In the genomic region with DNA sequence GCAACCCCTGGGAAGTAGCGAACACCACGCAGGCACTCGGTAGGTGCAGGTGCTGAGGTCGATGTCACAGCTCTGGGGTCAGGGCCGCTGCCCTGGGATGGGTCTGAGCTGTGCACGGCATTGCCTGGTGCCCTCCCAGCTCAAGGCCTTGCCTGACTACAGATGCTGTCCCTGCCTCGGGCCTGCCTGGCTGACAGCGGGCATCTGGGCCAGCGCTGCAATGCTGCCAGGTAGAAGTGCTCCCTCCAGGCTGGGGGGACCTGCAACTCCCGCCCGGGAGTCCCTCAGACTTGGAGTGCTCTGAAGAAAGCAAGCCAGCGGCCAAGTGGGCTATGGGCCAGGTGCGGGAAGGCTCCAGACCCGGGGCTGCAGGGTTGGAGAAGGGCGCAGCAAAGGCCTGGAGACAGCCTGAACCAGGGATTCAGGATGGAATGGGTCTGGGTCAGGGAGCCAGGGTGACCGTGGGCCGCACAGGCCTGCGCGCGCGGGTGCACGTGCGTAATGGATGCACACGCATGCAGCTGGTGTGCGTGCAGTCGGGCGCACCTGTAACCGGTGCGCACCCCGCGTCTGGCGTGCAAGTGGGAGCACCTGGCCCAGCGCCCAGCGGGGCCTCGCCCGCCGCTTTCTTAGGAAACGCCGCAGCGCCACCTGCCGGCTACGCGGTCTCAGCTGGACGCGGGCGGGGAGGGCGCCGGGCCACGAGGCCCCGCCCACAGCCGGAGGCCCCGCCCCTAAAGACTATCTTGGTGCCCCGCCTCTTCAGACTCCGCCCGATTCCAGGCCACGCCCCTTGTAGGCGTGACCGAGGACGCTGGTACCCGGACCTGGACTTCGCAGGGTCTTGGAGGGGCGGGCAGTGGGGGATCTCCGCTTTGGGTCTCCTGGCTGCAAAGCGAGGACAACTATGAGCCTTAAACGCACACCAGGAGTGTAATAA, we compare ENCODE assay signal across 8 cellular contexts. TPM values are rescaled to one million over a fixed set of nuclear protein-coding genes. Genes with fewer than 3 reads are reported as not detected.
A peak's percentile ranks its signal among the peaks of the same experiment; 100 is the strongest.
DNase-seq lines count a peak whose midpoint lies in the region; ATAC-seq and TF ChIP-seq lines count a peak whose summit lies in the region.

No MANE protein-coding gene starts in this region.

- H3K27me3 Mint-ChIP-seq in activated naive CD8-positive, alpha-beta T cell treated with anti-CD3 and anti-CD28 coated beads, Interleukin-2, amount 50 U/mL, for 24 hours = peaks cover 11% of the 10 kb centered on the region

- no peaks in the 10 kb centered on the region for H3K9me3 Mint-ChIP-seq in activated naive CD8-positive, alpha-beta T cell treated with anti-CD3 and anti-CD28 coated beads, Interleukin-2, amount 50 U/mL, for 24 hours

- ATAC-seq in activated naive CD8-positive, alpha-beta T cell treated with anti-CD3 and anti-CD28 coated beads, Interleukin-2, amount 50 U/mL, for 24 hours = peak; percentile 57
- ATAC-seq in heart left ventricle (peak; percentile 78 to 95 (median 90)), aorta (ENCODE audit: low FRiP score) (peak; percentile 74)

- H3K4me3 Mint-ChIP-seq in activated naive CD8-positive, alpha-beta T cell treated with anti-CD3 and anti-CD28 coated beads, Interleukin-2, amount 50 U/mL, for 24 hours = no peak overlapping the region

- H3K4me1 ChIP-seq in heart left ventricle (peaks cover 0 to 11% (median 5%) of the 10 kb centered on the region in 12 donors), aorta (ENCODE audit: control insufficient read depth in 1 of 2, insufficient read depth in 2 of 2, low read length in 2 of 2) (no peaks in the 10 kb centered on the region)

- 8 to 19% (median 14%) methylated on average over 28 to 65 of the region's 65 CpGs for WGBS in heart left ventricle, 4 donors
- 11 to 12% methylated on average over 65 of the region's 65 CpGs for WGBS in aorta, 2 donors

- H3K4me3 ChIP-seq in heart left ventricle (peak overlapping the region in 2 of 12 donors; percentile 10 to 12), aorta (ENCODE audit: low read length in 2 of 2) (no peak overlapping the region)

- H3K27me3 ChIP-seq in heart left ventricle (peaks cover 10 to 53% (median 28%) of the 10 kb centered on the region in 9 donors), aorta (ENCODE audit: control insufficient read depth in 1 of 2, insufficient read depth in 2 of 2, low read length in 1 of 2) (peaks cover 0 to 3% of the 10 kb centered on the region in 2 donors)

- H3K36me3 Mint-ChIP-seq in activated naive CD8-positive, alpha-beta T cell treated with anti-CD3 and anti-CD28 coated beads, Interleukin-2, amount 50 U/mL, for 24 hours (ENCODE audit: low read depth) = no peaks in the 10 kb centered on the region

- H3K4me1 Mint-ChIP-seq in activated naive CD8-positive, alpha-beta T cell treated with anti-CD3 and anti-CD28 coated beads, Interleukin-2, amount 50 U/mL, for 24 hours = peaks cover 14% of the 10 kb centered on the region

- peak; percentile 57 to 86 (median 72) for TF ChIP-seq CTCF in heart left ventricle (IDR thresholded peaks at IDR 0.05)

- no peak overlapping the region for H3K27ac Mint-ChIP-seq in activated naive CD8-positive, alpha-beta T cell treated with anti-CD3 and anti-CD28 coated beads, Interleukin-2, amount 50 U/mL, for 24 hours

- TF ChIP-seq POLR2A in heart left ventricle (IDR thresholded peaks at IDR 0.05) = no peak

- H3K9me3 ChIP-seq in heart left ventricle (no peaks in the 10 kb centered on the region), aorta (ENCODE audit: control insufficient read depth, low read length) (no peaks in the 10 kb centered on the region)

- DNase-seq in COLO829 (ENCODE audit: low spot score) = peak; percentile 100
- peak; percentile 85 for DNase-seq in H4 (ENCODE audit: low spot score)
- DNase-seq in NCI-H146 treated with DMSO at 0.1 percent for 48 hours (lab: John Stamatoyannopoulos, UW; ENCODE audit: unreplicated experiment) = peak; percentile 60
- peak; percentile 79 to 89 (median 87) for DNase-seq in T-helper 1 cell
- DNase-seq in activated naive CD8-positive, alpha-beta T cell treated with anti-CD3 and anti-CD28 coated beads, Interleukin-2, amount 50 U/mL, for 24 hours = peak; percentile 96
- peak; percentile 59 to 88 (median 75) for DNase-seq in heart left ventricle
- DNase-seq in pulmonary artery endothelial cell (ENCODE audit: low read depth, low spot score) = peak; percentile 51
- DNase-seq in aorta = peak; percentile 87 to 94

- intact Hi-C loops in heart left ventricle (cut with DNase I) = loop anchor here in 5 of 10 donors (5.0 kb wide), 2 partner anchors 185 to 190 kb away; no protein-coding TSS in a partner anchor
- intact Hi-C loops in aorta (cut with DNase I) = loop anchor here in 1 of 2 donors (5.0 kb wide), 1 partner anchor 220 kb away; no protein-coding TSS in a partner anchor

- H3K27ac ChIP-seq in heart left ventricle = no peak overlapping the region
- no peak overlapping the region for H3K27ac ChIP-seq in aorta (ENCODE audit: low read depth in 1 of 2, low read length in 2 of 2)

- no peaks in the 10 kb centered on the region for H3K36me3 ChIP-seq in heart left ventricle
- H3K36me3 ChIP-seq in aorta (ENCODE audit: control insufficient read depth in 1 of 2, insufficient read depth in 2 of 2, low read length in 1 of 2) = no peaks in the 10 kb centered on the region

RNA-seq across cellular contexts. Expression of a gene that starts 46.7 kb away (rescaled TPM):
- 9.8 and 13.4 TPM in 2 replicates for total RNA-seq in H4 (2014; rRNA removed; shearing (Covaris generic))
- 10 to 100 TPM in 2 of 9 donors, 1 to 10 TPM in 7; 2.5 to 18.3 (median 7.3) TPM for total RNA-seq in heart left ventricle
- 10 to 100 TPM; 10.9 to 12.6 TPM for polyA plus RNA-seq in heart left ventricle
- 11.0 and 12.9 TPM in 2 replicates for total RNA-seq in pulmonary artery endothelial cell
- total RNA-seq in aorta = 10 to 100 TPM; 41.7 to 70.3 TPM
- polyA plus RNA-seq in aorta = 100 to 1,000 TPM in 1 of 2 donors, 10 to 100 TPM in 1; 57.7 to 346 TPM
